In the genomic region with DNA sequence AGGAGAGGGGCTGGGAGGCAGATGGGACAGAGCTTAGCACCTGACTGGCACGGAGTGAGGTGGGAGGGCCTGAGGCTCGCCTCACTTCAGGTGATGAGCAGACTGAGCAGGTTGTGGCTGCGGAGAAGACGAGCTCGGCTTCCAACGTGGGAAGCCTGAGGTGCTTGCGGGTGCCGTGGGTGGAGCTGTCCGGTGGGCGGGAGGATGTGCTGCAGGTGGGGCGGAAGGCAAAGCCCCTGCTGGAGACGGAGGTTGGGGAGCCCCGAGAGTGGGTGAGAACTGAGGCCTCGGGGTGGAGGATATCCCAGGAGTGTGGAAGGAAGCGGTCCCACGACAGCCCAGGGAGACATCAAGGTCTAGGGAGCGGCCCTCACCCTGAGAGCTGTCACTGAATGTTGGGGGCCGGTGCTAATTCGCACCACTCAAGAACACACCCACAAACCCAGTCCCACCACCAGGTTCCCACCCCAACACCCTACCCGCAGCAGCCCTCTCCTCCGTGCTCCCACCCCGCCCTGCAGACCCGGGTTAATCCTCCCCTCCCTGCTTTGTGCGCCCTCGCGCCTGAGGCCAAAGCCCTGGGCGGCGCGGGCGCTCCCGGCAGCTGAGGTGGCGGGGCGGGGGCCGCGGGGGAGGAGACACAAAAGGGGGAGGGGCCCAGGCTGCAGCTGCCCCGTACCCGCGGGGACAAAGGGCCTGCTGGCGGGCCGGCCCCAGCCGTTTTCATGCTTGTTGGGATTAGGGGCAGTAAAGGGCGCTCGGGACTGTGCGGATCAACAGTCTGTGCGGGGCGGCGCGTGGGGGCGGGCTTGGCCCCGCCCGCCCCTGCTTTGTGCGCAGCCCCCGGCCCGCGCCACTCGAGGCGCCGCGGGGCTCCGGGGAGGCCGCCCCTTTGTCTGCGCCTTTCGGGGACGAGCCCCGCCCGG, we compare ENCODE assay signal across 8 cellular contexts. TPM values are rescaled to one million over a fixed set of nuclear protein-coding genes. Genes with fewer than 3 reads are reported as not detected.
A peak's percentile ranks its signal among the peaks of the same experiment; 100 is the strongest.
DNase-seq lines count a peak whose midpoint lies in the region; ATAC-seq, FAIRE-seq and TF ChIP-seq lines count a peak whose summit lies in the region.

No MANE protein-coding gene starts in this region.

- intact Hi-C loops in Right ventricle myocardium superior (cut with DNase I) = no loop called here

- TF ChIP-seq CTCF in progenitor cell of endocrine pancreas (IDR thresholded peaks at IDR 0.05; ENCODE audit: unreplicated experiment) = no peak

- DNase-seq in GM12891 (ENCODE audit: insufficient read length, low spot score) (peak; percentile 66), NCI-H526 treated with DMSO at 0.1 percent for 48 hours (lab: John Stamatoyannopoulos, UW) (peak; percentile 70), activated gamma-delta T cell treated with Interleukin-2 at 50 U/mL for 16 hours (peak; percentile 46), Right ventricle myocardium superior (peak; percentile 41), progenitor cell of endocrine pancreas (ENCODE audit: low spot score, unreplicated experiment) (peak; percentile 64), NCI-H226 (no peak)

- H3K4me3 Mint-ChIP-seq in progenitor cell of endocrine pancreas (ENCODE audit: low read depth) = peak overlapping the region; percentile 70

- no peak for FAIRE-seq in GM12891 (lab: Jason Lieb, UNC)

- H3K4me1 Mint-ChIP-seq in progenitor cell of endocrine pancreas (ENCODE audit: low read depth) = peaks cover 14% of the 10 kb centered on the region

- no peaks in the 10 kb centered on the region for H3K36me3 Mint-ChIP-seq in progenitor cell of endocrine pancreas (ENCODE audit: insufficient read depth)

- H3K27me3 Mint-ChIP-seq in progenitor cell of endocrine pancreas = peaks cover 23% of the 10 kb centered on the region

- H3K9me3 Mint-ChIP-seq in progenitor cell of endocrine pancreas (ENCODE audit: low read depth) = no peaks in the 10 kb centered on the region

- no peak for TF ChIP-seq POLR2A in GM12891 (IDR thresholded peaks at IDR 0.05; ENCODE audit: low read depth, low read length)

- peak; percentile 71 for ATAC-seq in Right ventricle myocardium superior (ENCODE audit: poor library complexity)
- ATAC-seq in HG02588 (IDR thresholded peaks at IDR 0.05; ENCODE audit: unreplicated experiment) = no peak
- no peak for ATAC-seq in GM21367 (IDR thresholded peaks at IDR 0.05; ENCODE audit: unreplicated experiment)

- peak overlapping the region; percentile 76 for H3K27ac Mint-ChIP-seq in progenitor cell of endocrine pancreas

TF ChIP-seq in GM12891, 5 proteins besides CTCF, POLR2A, EP300 and RAD21:
- TF ChIP-seq PAX5 (IDR thresholded peaks at IDR 0.05; ENCODE audit: insufficient read depth, low read length, severe bottlenecking) = no peak
- TF ChIP-seq SPI1 (IDR thresholded peaks at IDR 0.05; ENCODE audit: low read depth, low read length) = no peak
- no peak for TF ChIP-seq POU2F2 (IDR thresholded peaks at IDR 0.05; ENCODE audit: low read depth, low read length)
- TF ChIP-seq POLR2AphosphoS5 (IDR thresholded peaks at IDR 0.05; ENCODE audit: low read depth, low read length) = no peak

RNA-seq across cellular contexts. Expression of a gene that starts 11.2 kb away (rescaled TPM):
- polyA plus RNA-seq in GM12891 (2012; ENCODE audit: low read depth, missing spikeins) = 7.6 TPM
- total RNA-seq in Right ventricle myocardium superior = 10.4 TPM
- total RNA-seq in progenitor cell of endocrine pancreas = 11.3 and 12.8 TPM in 2 replicates
